In the genomic region with DNA sequence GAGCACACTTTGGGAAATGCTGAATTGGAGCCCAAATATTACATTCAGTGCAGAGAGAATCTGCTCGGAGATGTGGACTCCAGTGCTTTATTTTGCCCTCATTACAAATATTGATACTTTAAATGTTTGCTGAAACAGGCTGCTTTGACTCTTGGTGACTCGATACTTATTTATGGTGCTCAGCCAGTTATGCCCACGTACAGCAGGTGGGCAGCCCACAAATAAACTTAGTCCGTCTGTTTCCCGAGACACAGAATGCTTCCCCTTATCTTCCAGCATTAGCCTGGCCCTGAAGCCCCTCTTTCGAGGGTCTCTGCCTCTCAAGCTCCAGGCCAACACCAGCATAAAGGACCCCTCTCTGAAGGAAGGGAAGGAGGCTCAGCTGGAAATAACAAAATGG, we compare ENCODE assay signal across 12 cellular contexts.
DNase-seq lines count a peak whose midpoint lies in the region; ATAC-seq and TF ChIP-seq lines count a peak whose summit lies in the region.
"Had no signal": no experiment of that assay in that cellular context is flagged by ENCODE, and none has a peak within 500 bp of the region (broad histone marks: within the 10 kb centered on the region; RNA-seq: fewer than 3 reads in every experiment).

No MANE protein-coding gene starts in this region.

- H3K9me3 ChIP-seq in T-helper 17 cell (ENCODE audit: control insufficient read depth, low read length, poor library complexity, severe bottlenecking) = no peaks in the 10 kb centered on the region
- H3K9me3 ChIP-seq: Caco-2, HAP-1 had no signal

- peaks cover 14% of the 10 kb centered on the region for H3K4me1 Mint-ChIP-seq in T-helper 17 cell
- H3K4me1 Mint-ChIP-seq in brain = peaks cover 29% of the 10 kb centered on the region

- H3K36me3 Mint-ChIP-seq in T-helper 17 cell (ENCODE audit: low read depth) (peaks cover 8% of the 10 kb centered on the region), brain (peaks cover 63% of the 10 kb centered on the region)

- DNase-seq in T-helper 17 cell (no peak), myocyte (ENCODE audit: low read depth) (peak; percentile 65), medulla oblongata (ENCODE audit: extremely low spot score) (no peak)
- DNase-seq: Caco-2; CD8-positive, alpha-beta memory T cell; DND-41; GDM1 had no signal

- ATAC-seq in T-helper 17 cell (no peak), HG03457 (IDR thresholded peaks at IDR 0.05; ENCODE audit: unreplicated experiment) (no peak), HG02610 (IDR thresholded peaks at IDR 0.05; ENCODE audit: unreplicated experiment) (no peak)
- ATAC-seq: A549 had no signal

- H3K27ac Mint-ChIP-seq in T-helper 17 cell = peak overlapping the region; percentile 87
- H3K27ac Mint-ChIP-seq in brain = peak overlapping the region; percentile 5 to 95 (median 88)

- H3K4me3 Mint-ChIP-seq in T-helper 17 cell = no peak overlapping the region
- peak overlapping the region in 1 of 5 experiments; percentile 21 for H3K4me3 Mint-ChIP-seq in brain

- TF ChIP-seq CTCF in brain (conservative IDR thresholded peaks at IDR 0.05) = no peak

- H3K9me3 Mint-ChIP-seq in brain = peaks cover 0 to 3% (median 0%) of the 10 kb centered on the region in 5 experiments
- H3K9me3 Mint-ChIP-seq: CD8-positive, alpha-beta memory T cell had no signal

- H3K27me3 Mint-ChIP-seq in T-helper 17 cell = no peaks in the 10 kb centered on the region
- no peaks in the 10 kb centered on the region for H3K27me3 Mint-ChIP-seq in brain
- H3K27me3 Mint-ChIP-seq: CD8-positive, alpha-beta memory T cell had no signal
